In the genomic region with DNA sequence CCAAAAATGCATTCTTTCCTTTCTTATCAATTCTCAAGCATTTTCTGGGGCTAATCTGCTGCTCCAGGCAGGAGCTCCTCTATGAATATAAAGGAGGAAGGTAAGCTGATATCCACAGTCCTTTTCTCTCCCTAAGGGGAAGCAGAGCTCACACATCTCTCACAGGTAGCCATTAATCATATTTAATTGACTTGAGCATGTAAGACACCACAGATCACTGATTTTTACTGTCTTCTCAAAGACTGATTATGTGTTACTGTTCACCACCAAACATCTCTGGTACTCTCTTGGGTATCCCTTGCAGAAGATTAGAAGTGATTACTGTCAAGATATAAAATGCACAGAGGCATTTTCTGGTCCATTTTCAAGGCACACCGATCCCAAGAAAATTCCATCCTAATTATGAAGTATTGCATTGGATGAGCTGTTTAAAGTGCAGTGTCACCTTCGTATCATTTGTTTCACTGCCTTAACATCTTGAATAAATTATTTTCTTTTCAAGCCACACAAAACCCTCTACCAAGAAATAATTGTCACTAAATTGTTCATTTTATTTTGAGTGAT, we compare ENCODE assay signal across 20 cellular contexts.
"Had no signal": no experiment of that assay in that cellular context is flagged by ENCODE, and none has a peak within 500 bp of the region (broad histone marks: within the 10 kb centered on the region; RNA-seq: fewer than 3 reads in every experiment).

No MANE protein-coding gene starts in this region.

- H3K27me3 ChIP-seq: breast epithelium, foreskin keratinocyte, stomach, vagina had no signal

- H3K36me3 Mint-ChIP-seq: natural killer cell had no signal

- H3K27ac Mint-ChIP-seq: activated CD4-positive, alpha-beta T cell treated with anti-CD3 and anti-CD28 coated beads, Interleukin-2, amount 10 ng/mL, durations not matched to agents 24 days and 14 days; activated CD8-positive, alpha-beta T cell treated with anti-CD3 and anti-CD28 coated beads for 36 hours; activated naive CD4-positive, alpha-beta T cell treated with anti-CD3 and anti-CD28 coated beads for 36 hours; activated naive CD8-positive, alpha-beta T cell treated with anti-CD3 and anti-CD28 coated beads, Interleukin-2, amount 50 U/mL, for 24 hours; activated T-helper 17 cell treated with anti-CD3 and anti-CD28 coated beads, Interleukin-2, amount 50 U/mL, for 72 hours; natural killer cell had no signal

- H3K9ac ChIP-seq: parathyroid adenoma had no signal

- DNase-seq: activated CD4-positive, alpha-beta T cell treated with anti-CD3 and anti-CD28 coated beads, Interleukin-2, amount 10 ng/mL, durations not matched to agents 24 days and 14 days; activated CD8-positive, alpha-beta T cell treated with anti-CD3 and anti-CD28 coated beads for 36 hours; activated naive CD4-positive, alpha-beta T cell treated with anti-CD3 and anti-CD28 coated beads for 36 hours; activated naive CD8-positive, alpha-beta T cell treated with anti-CD3 and anti-CD28 coated beads, Interleukin-2, amount 50 U/mL, for 24 hours; activated T-cell treated with anti-CD3 and anti-CD28 coated beads, Interleukin-2, amount 50 U/mL, for 1 hour; aorta; foreskin keratinocyte; left cardiac atrium; lower lobe of right lung; natural killer cell; stimulated activated CD4-positive, alpha-beta T cell treated with anti-CD3 and anti-CD28 coated beads, Interleukin-4, amount 100 ng/mL, for 1 hour; stomach; trophoblast cell had no signal

- H3K4me1 ChIP-seq: breast epithelium, foreskin keratinocyte, lower lobe of right lung, parathyroid adenoma, stomach, vagina had no signal

- H3K9me3 ChIP-seq: breast epithelium, lower lobe of right lung, stomach, vagina had no signal

- H3K4me3 Mint-ChIP-seq: activated CD4-positive, alpha-beta T cell treated with anti-CD3 and anti-CD28 coated beads, Interleukin-2, amount 10 ng/mL, durations not matched to agents 24 days and 14 days; activated CD8-positive, alpha-beta T cell treated with anti-CD3 and anti-CD28 coated beads for 36 hours; activated naive CD4-positive, alpha-beta T cell treated with anti-CD3 and anti-CD28 coated beads for 36 hours; activated naive CD8-positive, alpha-beta T cell treated with anti-CD3 and anti-CD28 coated beads, Interleukin-2, amount 50 U/mL, for 24 hours; activated T-helper 17 cell treated with anti-CD3 and anti-CD28 coated beads, Interleukin-2, amount 50 U/mL, for 72 hours; natural killer cell had no signal

- H3K79me2 ChIP-seq: hepatocyte, parathyroid adenoma had no signal

- H3K27me3 Mint-ChIP-seq: activated CD4-positive, alpha-beta T cell treated with anti-CD3 and anti-CD28 coated beads, Interleukin-2, amount 10 ng/mL, durations not matched to agents 24 days and 14 days; activated CD8-positive, alpha-beta T cell treated with anti-CD3 and anti-CD28 coated beads for 36 hours; activated naive CD8-positive, alpha-beta T cell treated with anti-CD3 and anti-CD28 coated beads, Interleukin-2, amount 50 U/mL, for 24 hours; activated T-helper 17 cell treated with anti-CD3 and anti-CD28 coated beads, Interleukin-2, amount 50 U/mL, for 72 hours had no signal

- H3K9me3 Mint-ChIP-seq: activated CD4-positive, alpha-beta T cell treated with anti-CD3 and anti-CD28 coated beads, Interleukin-2, amount 10 ng/mL, durations not matched to agents 24 days and 14 days; activated CD8-positive, alpha-beta T cell treated with anti-CD3 and anti-CD28 coated beads for 36 hours; activated naive CD4-positive, alpha-beta T cell treated with anti-CD3 and anti-CD28 coated beads for 36 hours; activated naive CD8-positive, alpha-beta T cell treated with anti-CD3 and anti-CD28 coated beads, Interleukin-2, amount 50 U/mL, for 24 hours; activated T-helper 17 cell treated with anti-CD3 and anti-CD28 coated beads, Interleukin-2, amount 50 U/mL, for 72 hours had no signal

- H3K4me1 Mint-ChIP-seq: activated CD4-positive, alpha-beta T cell treated with anti-CD3 and anti-CD28 coated beads, Interleukin-2, amount 10 ng/mL, durations not matched to agents 24 days and 14 days; activated naive CD8-positive, alpha-beta T cell treated with anti-CD3 and anti-CD28 coated beads, Interleukin-2, amount 50 U/mL, for 24 hours; activated T-helper 17 cell treated with anti-CD3 and anti-CD28 coated beads, Interleukin-2, amount 50 U/mL, for 72 hours; natural killer cell had no signal

- H3K4me2 ChIP-seq: hepatocyte, smooth muscle cell had no signal

- H2AFZ ChIP-seq: hepatocyte, parathyroid adenoma had no signal

- ATAC-seq: activated CD8-positive, alpha-beta T cell treated with anti-CD3 and anti-CD28 coated beads for 36 hours; activated naive CD8-positive, alpha-beta T cell treated with anti-CD3 and anti-CD28 coated beads, Interleukin-2, amount 50 U/mL, for 24 hours; activated T-helper 17 cell treated with anti-CD3 and anti-CD28 coated beads, Interleukin-2, amount 50 U/mL, for 72 hours; foreskin keratinocyte; left cardiac atrium; lower lobe of right lung; natural killer cell had no signal

- H3K27ac ChIP-seq: breast epithelium, coronary artery, foreskin keratinocyte, hepatocyte, lower lobe of right lung, parathyroid adenoma, stomach, vagina had no signal
